8 cellular contexts compared by ENCODE assay signal in the genomic region with DNA sequence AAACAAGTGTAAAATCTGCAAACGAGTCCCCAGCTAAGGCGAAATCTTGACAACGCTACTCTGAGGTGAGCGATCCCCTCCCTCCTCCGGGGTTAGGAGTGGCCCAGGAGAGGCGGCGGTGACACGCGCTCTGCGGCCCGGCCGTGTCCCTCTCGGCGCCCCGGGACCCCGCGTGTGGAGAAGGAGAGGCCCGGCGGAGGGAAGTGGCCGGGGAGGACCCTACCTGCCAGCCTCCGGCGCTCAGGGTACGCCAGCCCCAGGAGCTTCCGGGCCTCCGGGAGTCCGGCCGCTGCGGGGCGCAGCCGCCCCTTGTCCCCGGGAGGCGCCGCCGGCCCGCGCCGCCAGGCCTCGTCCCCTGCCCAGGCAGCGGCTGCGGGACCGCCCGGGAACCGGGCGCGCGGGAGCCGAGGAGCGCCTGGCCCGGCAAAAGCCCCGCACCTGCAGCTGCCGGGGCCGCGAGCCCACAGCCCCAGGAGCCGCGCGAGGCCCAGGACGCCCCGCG. TPM values are rescaled to one million over a fixed set of nuclear protein-coding genes. Genes with fewer than 3 reads are reported as not detected.
DNase-seq lines count a peak whose midpoint lies in the region; ATAC-seq, FAIRE-seq and TF ChIP-seq lines count a peak whose summit lies in the region.

No MANE protein-coding gene starts in this region.

- peak; percentile 30 for ATAC-seq in GM21423 (IDR thresholded peaks at IDR 0.05; ENCODE audit: unreplicated experiment)
- peak; percentile 42 for ATAC-seq in left lobe of liver

- no peak for FAIRE-seq in HTR-8/SVneo (lab: Jason Lieb, UNC)

- peak; percentile 2 for TF ChIP-seq CTCF in choroid plexus epithelial cell (conservative IDR thresholded peaks at IDR 0.05; ENCODE audit: low read depth, low read length)

- H3K4me3 ChIP-seq in choroid plexus epithelial cell (ENCODE audit: low read depth, low read length), result peak overlapping the region; percentile 83

- DNase-seq in ELR (ENCODE audit: low read depth) (peak; percentile 48), HTR-8/SVneo (ENCODE audit: insufficient read length, low spot score) (peak; percentile 23), choroid plexus epithelial cell (ENCODE audit: low read depth) (peak; percentile 20), left lobe of liver (ENCODE audit: low spot score) (peak; percentile 67), H4 (ENCODE audit: low spot score) (no peak)
- DNase-seq in activated CD4-positive, CD25-positive, alpha-beta regulatory T cell (lab: John Stamatoyannopoulos, UW), result peak in 3 of 4 experiments; percentile 5 to 13 (median 6)
- peak; percentile 34 for DNase-seq in stimulated activated CD4-positive, alpha-beta T cell treated with anti-CD3 and anti-CD28 coated beads, Interleukin-4, amount 100 ng/mL, for 1 hour

RNA-seq across cellular contexts. Expression of a gene that starts 0.5 kb away (rescaled TPM):
- 16.4 TPM for total RNA-seq in left lobe of liver
- total RNA-seq in H4 (2014; rRNA removed; shearing (Covaris generic)), result 8.9 and 13.6 TPM in 2 replicates

RNA-seq across cellular contexts. Expression of a gene that starts 49.8 kb away (rescaled TPM):
- 12.1 TPM for total RNA-seq in left lobe of liver
- total RNA-seq in H4 (2014; rRNA removed; shearing (Covaris generic)), result 29.6 and 32.6 TPM in 2 replicates
